Comparison of ENCODE assay signal across 1 cellular context in genomic region chr1:185156854-185157598, GRCh38.
TF ChIP-seq lines count a peak whose summit lies in the region.

Gene SWT1 (plus strand): TSS chr1:185157167. CDS start chr1:185160842, 3,675 bp downstream.
Gene TRMT1L (minus strand): TSS chr1:185156953. CDS start chr1:185156712, 241 bp downstream.

TF ChIP-seq in GM12878, 131 proteins besides CTCF, POLR2A, EP300 and RAD21 (continued from another document and continues in another):
- TF ChIP-seq PBX3 (IDR thresholded peaks at IDR 0.05; ENCODE audit: insufficient replicate concordance, low read depth, low read length): no peak
- no peak for TF ChIP-seq CEBPB (IDR thresholded peaks at IDR 0.05; ENCODE audit: borderline replicate concordance in 1 of 2, low read depth in 2 of 2, low read length in 2 of 2)
- TF ChIP-seq SMARCA5 (IDR thresholded peaks at IDR 0.05): no peak
- TF ChIP-seq IRF3 (IDR thresholded peaks at IDR 0.05): no peak
- TF ChIP-seq GATAD2B (conservative IDR thresholded peaks at IDR 0.05; ENCODE audit: low read depth): no peak; the same call in 1 of the 2 replicates
- TF ChIP-seq PKNOX1 (IDR thresholded peaks at IDR 0.05): no peak
- TF ChIP-seq NFXL1 (IDR thresholded peaks at IDR 0.05; ENCODE audit: borderline replicate concordance): no peak
- no peak; the same call in 1 of the 2 replicates for TF ChIP-seq POLR2AphosphoS2 (IDR thresholded peaks at IDR 0.05; ENCODE audit: low read depth, low read length)
- TF ChIP-seq RB1 (IDR thresholded peaks at IDR 0.05; ENCODE audit: borderline replicate concordance): no peak; the same call in 1 of the 2 replicates
- TF ChIP-seq HDAC2 (IDR thresholded peaks at IDR 0.05): no peak
- TF ChIP-seq NR2C1 (IDR thresholded peaks at IDR 0.05): peak; percentile 95
- no peak for TF ChIP-seq WRNIP1 (IDR thresholded peaks at IDR 0.05; ENCODE audit: borderline replicate concordance, low read depth, low read length)
- no peak for TF ChIP-seq CUX1 (IDR thresholded peaks at IDR 0.05; ENCODE audit: insufficient replicate concordance, low read depth, low read length)
- TF ChIP-seq BCL11A (IDR thresholded peaks at IDR 0.05; ENCODE audit: low read depth, low read length): no peak
- no peak for TF ChIP-seq MTA2 (IDR thresholded peaks at IDR 0.05; ENCODE audit: low read depth)
- TF ChIP-seq ZNF592 (IDR thresholded peaks at IDR 0.05): no peak
- TF ChIP-seq CBFB (IDR thresholded peaks at IDR 0.05; ENCODE audit: low read depth): peak; percentile 60; the same call in 1 of the 2 replicates
- TF ChIP-seq POLR2AphosphoS5 (IDR thresholded peaks at IDR 0.05; ENCODE audit: low read length): peak; percentile 92
- TF ChIP-seq MXI1 (IDR thresholded peaks at IDR 0.05; ENCODE audit: low read depth, low read length): peak; percentile 22; the same call in 1 of the 2 replicates
- TF ChIP-seq ZZZ3 (IDR thresholded peaks at IDR 0.05; ENCODE audit: control insufficient read depth, insufficient read length, low read depth): no peak
- TF ChIP-seq JUNB (IDR thresholded peaks at IDR 0.05): no peak
- no peak for TF ChIP-seq TCF12 (IDR thresholded peaks at IDR 0.05; ENCODE audit: low read depth, low read length)
- no peak; the same call in 1 of the 2 replicates for TF ChIP-seq SPI1 (IDR thresholded peaks at IDR 0.05; ENCODE audit: borderline replicate concordance, insufficient read depth, low read depth, low read length)
- TF ChIP-seq NFYA (IDR thresholded peaks at IDR 0.05; ENCODE audit: borderline replicate concordance, low read depth, low read length): no peak
- TF ChIP-seq ZBTB33 (IDR thresholded peaks at IDR 0.05): no peak
- 0 out of 2 replicates have a peak, but pooled peaks have one; percentile 48 for TF ChIP-seq RELB (IDR thresholded peaks at IDR 0.05; ENCODE audit: low read depth)
- TF ChIP-seq USF2 (IDR thresholded peaks at IDR 0.05; ENCODE audit: borderline replicate concordance, low read depth, low read length): no peak
- peak; percentile 71 for TF ChIP-seq RUNX3 (IDR thresholded peaks at IDR 0.05; ENCODE audit: low read length)
- no peak for TF ChIP-seq ATF3 (IDR thresholded peaks at IDR 0.05; ENCODE audit: borderline replicate concordance, extremely low read depth, low read depth, low read length)
- TF ChIP-seq USF1 (IDR thresholded peaks at IDR 0.05; ENCODE audit: borderline replicate concordance, extremely low read length, insufficient read depth, low read depth, low read length): no peak
- TF ChIP-seq SREBF2 (IDR thresholded peaks at IDR 0.05; ENCODE audit: low read length): no peak
- peak; percentile 93 for TF ChIP-seq IKZF1 (conservative IDR thresholded peaks at IDR 0.05)
- no peak for TF ChIP-seq CEBPZ (IDR thresholded peaks at IDR 0.05; ENCODE audit: low read depth, low read length)
- peak; percentile 84 for TF ChIP-seq SREBF1 (IDR thresholded peaks at IDR 0.05; ENCODE audit: low read length)
